In the genomic region with DNA sequence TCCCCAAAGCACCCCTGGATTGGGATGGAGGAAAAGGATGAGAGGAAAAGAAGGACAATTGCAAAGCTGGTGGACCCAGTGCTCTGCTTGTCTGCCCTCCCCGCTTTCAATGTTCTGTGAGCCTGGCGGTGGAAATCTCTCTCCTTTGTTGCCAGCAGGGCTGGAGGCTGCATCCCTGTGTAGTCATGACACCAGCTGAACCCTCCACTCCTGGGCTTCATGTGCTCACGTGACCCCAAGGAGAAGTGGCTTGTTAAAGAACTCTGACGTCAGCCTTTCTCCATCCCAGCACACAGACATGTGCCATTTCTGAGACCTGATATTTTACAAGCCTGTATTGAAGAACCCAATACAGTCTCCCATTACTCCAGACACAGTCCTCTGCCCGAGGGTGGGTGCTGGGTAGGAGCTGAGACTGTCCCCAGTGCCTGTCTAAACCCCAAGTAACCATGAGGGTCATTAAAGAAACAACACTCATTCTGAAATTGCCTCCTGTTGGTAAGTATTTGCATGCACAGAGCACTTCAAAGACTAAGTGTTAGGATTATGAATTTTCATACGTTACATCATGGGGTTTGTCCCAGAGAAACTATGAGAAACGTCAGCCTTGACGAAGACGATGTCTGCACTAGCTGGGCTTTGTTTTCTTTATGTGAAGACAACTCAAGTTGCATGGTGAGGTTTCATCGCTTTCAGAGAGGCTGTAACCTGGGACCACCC, we compare ENCODE assay signal across 12 cellular contexts. TPM values are rescaled to one million over a fixed set of nuclear protein-coding genes. Genes with fewer than 3 reads are reported as not detected.
DNase-seq lines count a peak whose midpoint lies in the region; TF ChIP-seq lines count a peak whose summit lies in the region.
"Had no signal": no experiment of that assay in that cellular context is flagged by ENCODE, and none has a peak within 500 bp of the region (broad histone marks: within the 10 kb centered on the region; RNA-seq: fewer than 3 reads in every experiment).

No MANE protein-coding gene starts in this region.

- H3K36me3 ChIP-seq in Caco-2 (ENCODE audit: control insufficient read depth, insufficient read depth, low read length) (no peaks in the 10 kb centered on the region), hepatocyte (replicated peaks; ENCODE audit: insufficient read depth, low read depth) (no peaks in the 10 kb centered on the region)
- H3K36me3 ChIP-seq: brain microvascular endothelial cell, Peyer's patch, thyroid gland had no signal

- H3K9me3 Mint-ChIP-seq in Caco-2 (ENCODE audit: unreplicated experiment): no peaks in the 10 kb centered on the region
- H3K9me3 Mint-ChIP-seq: activated T-cell treated with anti-CD3 and anti-CD28 coated beads, Interleukin-2, amount 50 U/mL, for 4 hours had no signal

- H2AFZ ChIP-seq in hepatocyte: no peak overlapping the region

- no peaks in the 10 kb centered on the region for H3K4me1 ChIP-seq in Caco-2
- H3K4me1 ChIP-seq in hepatocyte (ENCODE audit: insufficient read depth): no peaks in the 10 kb centered on the region
- H3K4me1 ChIP-seq: Peyer's patch, thyroid gland had no signal

- H4K20me1 ChIP-seq in hepatocyte (ENCODE audit: insufficient read depth, poor library complexity, severe bottlenecking): no peaks in the 10 kb centered on the region

- H3K4me2 ChIP-seq in hepatocyte: no peak overlapping the region

- H3K27me3 ChIP-seq in Caco-2 (replicated peaks; ENCODE audit: control insufficient read depth, insufficient read depth, low read length): no peaks in the 10 kb centered on the region
- no peaks in the 10 kb centered on the region for H3K27me3 ChIP-seq in hepatocyte
- H3K27me3 ChIP-seq: brain microvascular endothelial cell, Peyer's patch, thyroid gland had no signal

- intact Hi-C loops in Caco-2 (cut with micrococcal nuclease; ENCODE audit: unreplicated experiment): no loop called here

- no peaks in the 10 kb centered on the region for H3K79me2 ChIP-seq in hepatocyte

- TF ChIP-seq CTCF in GM20000 (IDR thresholded peaks at IDR 0.05; ENCODE audit: extremely low read depth, missing control alignments) (no peak), Caco-2 (IDR thresholded peaks at IDR 0.05; ENCODE audit: insufficient read depth in 1 of 2, low read depth in 1 of 2, low read length in 1 of 2, severe bottlenecking in 1 of 2, unreplicated experiment in 1 of 2) (no peak), hepatocyte (IDR thresholded peaks at IDR 0.05; ENCODE audit: poor library complexity) (no peak)

- POLR2A ChIA-PET in Caco-2 (lab: Charles Lee): no interaction called here

- H3K27ac Mint-ChIP-seq in Caco-2 (ENCODE audit: unreplicated experiment): no peak overlapping the region

- 88% methylated on average over 10 of the region's 10 CpGs for WGBS in hepatocyte (ENCODE audit: low lambda C conversion rate, missing lambda C conversion rate)

- H3K9me2 ChIP-seq in hepatocyte (replicated peaks; ENCODE audit: insufficient read depth): no peaks in the 10 kb centered on the region

- CTCF ChIA-PET in Caco-2 (lab: Charles Lee): interaction anchor here (1.6 kb wide), 1 partner anchor 20 kb away, joined by 8 read pairs; no protein-coding TSS in a partner anchor

- DNase-seq in EL (peak; percentile 18), GM20000 (ENCODE audit: low spot score) (peak; percentile 51), NCI-H2107 (lab: John Stamatoyannopoulos, UW) (peak; percentile 96), fibroblast of peridontal ligament (ENCODE audit: extremely low read depth) (peak; percentile 26), Caco-2 (no peak), SW480 (ENCODE audit: low spot score) (no peak), NCI-H226 (no peak), hepatocyte (ENCODE audit: low spot score) (no peak)
- DNase-seq: activated T-cell treated with anti-CD3 and anti-CD28 coated beads, Interleukin-2, amount 50 U/mL, for 4 hours; brain microvascular endothelial cell; Peyer's patch had no signal

- H3K4me3 ChIP-seq in Caco-2 (ENCODE audit: low read depth, low read length): no peak overlapping the region
- no peak overlapping the region for H3K4me3 ChIP-seq in hepatocyte
- H3K4me3 ChIP-seq: Peyer's patch, thyroid gland had no signal

- no peak overlapping the region for H3K27ac ChIP-seq in hepatocyte
- H3K27ac ChIP-seq: brain microvascular endothelial cell, Peyer's patch, thyroid gland had no signal

- no peaks in the 10 kb centered on the region for H3K9me3 ChIP-seq in Caco-2
- H3K9me3 ChIP-seq in hepatocyte (ENCODE audit: low read depth): no peaks in the 10 kb centered on the region
- H3K9me3 ChIP-seq: Peyer's patch, thyroid gland had no signal

- no peak overlapping the region for H3K4me3 Mint-ChIP-seq in Caco-2 (ENCODE audit: unreplicated experiment)
- H3K4me3 Mint-ChIP-seq: activated T-cell treated with anti-CD3 and anti-CD28 coated beads, Interleukin-2, amount 50 U/mL, for 4 hours had no signal

- H3K27me3 Mint-ChIP-seq in Caco-2 (ENCODE audit: insufficient read depth, unreplicated experiment): no peaks in the 10 kb centered on the region

- no peaks in the 10 kb centered on the region for H3K4me1 Mint-ChIP-seq in Caco-2 (ENCODE audit: low read depth, unreplicated experiment)

- H3K36me3 Mint-ChIP-seq in Caco-2 (ENCODE audit: insufficient read depth, unreplicated experiment): no peaks in the 10 kb centered on the region

- no TSS peak for BruUV-seq in Caco-2 (replicated peaks; lab: Mats Ljungman, UMichigan)

RNA-seq across cellular contexts. Expression of a gene that starts 21.7 kb away (rescaled TPM):
- 3.2 and 3.8 TPM in 2 replicates for total RNA-seq in Caco-2 (2022)
- total RNA-seq in hepatocyte: 1.7 and 2.4 TPM in 2 replicates
- polyA plus RNA-seq in hepatocyte: 1.7 and 2.6 TPM in 2 replicates

Comparison
In these comparisons a context has a peak if more than half of its experiments do, and no peak if none do; other contexts are left out.
1. DNase-seq: peak in EL (single experiment), GM20000 (single experiment), NCI-H2107 (single experiment) and fibroblast of peridontal ligament (single experiment); none in Caco-2 (0 of 2), SW480 (single experiment), NCI-H226 (single experiment) and hepatocyte (single experiment).